1 cellular context compared by ENCODE assay signal in the genomic region with DNA sequence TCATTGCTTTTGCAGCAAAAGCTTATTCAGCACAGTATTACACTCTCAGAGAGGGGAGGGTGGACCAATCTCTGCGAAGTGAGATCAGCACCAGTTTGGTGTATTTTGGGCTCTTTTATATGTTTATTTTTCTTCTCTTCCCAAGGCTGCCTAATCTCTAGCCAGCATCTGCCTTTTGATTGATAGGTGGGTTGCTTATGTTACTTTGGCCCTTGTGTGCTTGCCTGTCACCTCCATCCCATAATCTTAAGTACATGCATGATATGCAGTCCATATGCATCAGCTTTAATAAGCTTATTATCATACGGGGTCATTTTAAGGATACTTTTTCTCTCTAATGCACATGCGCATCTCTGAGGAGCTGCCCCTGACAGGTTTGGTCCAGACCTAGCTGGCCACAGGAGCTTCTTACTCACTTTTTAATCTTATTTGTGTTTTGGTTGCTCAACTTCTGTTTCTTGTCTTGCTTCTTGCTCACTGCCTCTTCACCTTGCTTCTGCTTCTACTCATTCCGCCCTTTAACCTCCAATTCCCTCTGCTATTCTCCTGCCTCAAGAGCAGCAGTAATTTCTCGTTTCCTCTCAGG.
TF ChIP-seq lines count a peak whose summit lies in the region.

No MANE protein-coding gene starts in this region.

TF ChIP-seq in K562, 482 proteins besides CTCF, POLR2A, EP300 and RAD21 (continued from another document):
- no peak for TF ChIP-seq MCM5 (IDR thresholded peaks at IDR 0.05; ENCODE audit: low read depth)
- 0 out of 2 replicates have a peak, but pooled peaks have one; percentile 15 for TF ChIP-seq TAL1 (IDR thresholded peaks at IDR 0.05)
- TF ChIP-seq ZNF75A (CRISPR knock-in tag; IDR thresholded peaks at IDR 0.05), result no peak
- no peak for TF ChIP-seq CEBPG (CRISPR knock-in tag; IDR thresholded peaks at IDR 0.05)
- peak in 1 of 2 experiments; percentile 30; a peak in 1 of 4 replicates for TF ChIP-seq CEBPG (tag; conservative IDR thresholded peaks at IDR 0.05 in 1 of 2, IDR thresholded peaks at IDR 0.05 in 1 of 2)
- TF ChIP-seq EWSR1 (IDR thresholded peaks at IDR 0.05; ENCODE audit: borderline replicate concordance, low read depth, partially characterized antibody), result no peak
- TF ChIP-seq, protein P1, sequence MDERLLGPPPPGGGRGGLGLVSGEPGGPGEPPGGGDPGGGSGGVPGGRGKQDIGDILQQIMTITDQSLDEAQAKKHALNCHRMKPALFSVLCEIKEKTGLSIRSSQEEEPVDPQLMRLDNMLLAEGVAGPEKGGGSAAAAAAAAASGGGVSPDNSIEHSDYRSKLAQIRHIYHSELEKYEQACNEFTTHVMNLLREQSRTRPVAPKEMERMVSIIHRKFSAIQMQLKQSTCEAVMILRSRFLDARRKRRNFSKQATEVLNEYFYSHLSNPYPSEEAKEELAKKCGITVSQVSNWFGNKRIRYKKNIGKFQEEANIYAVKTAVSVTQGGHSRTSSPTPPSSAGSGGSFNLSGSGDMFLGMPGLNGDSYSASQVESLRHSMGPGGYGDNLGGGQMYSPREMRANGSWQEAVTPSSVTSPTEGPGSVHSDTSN (CRISPR knock-in tag; IDR thresholded peaks at IDR 0.05; ENCODE audit: low read depth), result no peak
- TF ChIP-seq, protein P1 (tag; conservative IDR thresholded peaks at IDR 0.05; ENCODE audit: low read depth), result peak; percentile 58
- no peak for TF ChIP-seq HNRNPL (IDR thresholded peaks at IDR 0.05; ENCODE audit: low read depth, low read length)
